ENCODE assay signal across 8 cellular contexts in the genomic region with DNA sequence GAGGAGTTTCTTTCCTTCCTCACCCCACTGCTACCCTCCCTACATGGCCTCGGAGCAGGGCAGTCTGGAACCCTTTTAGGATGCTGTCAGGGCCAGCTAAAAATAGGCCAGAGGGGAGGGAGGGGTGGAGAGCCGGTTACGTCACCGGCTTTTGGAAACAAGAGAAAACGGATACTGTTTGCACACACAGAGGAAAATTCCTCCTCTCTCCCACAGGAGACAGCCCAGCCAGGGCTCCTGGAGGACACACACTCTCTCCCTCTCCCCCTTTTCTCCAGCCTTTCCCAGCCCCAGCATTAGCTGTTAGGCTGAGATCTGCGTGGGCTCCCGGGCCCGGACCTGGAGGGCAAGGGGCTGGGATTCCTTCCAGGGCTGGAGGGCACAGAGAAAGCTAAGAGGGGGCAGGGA. TPM values are rescaled to one million over a fixed set of nuclear protein-coding genes. Genes with fewer than 3 reads are reported as not detected.
DNase-seq lines count a peak whose midpoint lies in the region; TF ChIP-seq lines count a peak whose summit lies in the region.

No MANE protein-coding gene starts in this region.

- CTCF ChIA-PET in A673 (lab: Charles Lee): interaction anchor here (0.9 kb wide), 1 partner anchor 9 kb away, joined by 5 read pairs; no protein-coding TSS in a partner anchor
- CTCF ChIA-PET in activated CD4-positive, alpha-beta memory T cell treated with anti-CD3 and anti-CD28 coated beads, Interleukin-2, amount 10 ng/mL, durations not matched to agents 7 days and 5 days (lab: Charles Lee): interaction anchor here (1.7 to 8.4 kb wide), 4 partner anchors 9 to 191 kb away, joined by 6 to 89 read pairs (median 8); no protein-coding TSS in a partner anchor

- no TSS peak for BruUV-seq in A673 (replicated peaks; lab: Mats Ljungman, UMichigan)

- no peak for TF ChIP-seq CTCF in A673 (conservative IDR thresholded peaks at IDR 0.05; ENCODE audit: low read depth, low read length)

- H3K4me1 Mint-ChIP-seq in activated CD4-positive, alpha-beta memory T cell treated with anti-CD3 and anti-CD28 coated beads, Interleukin-2, amount 10 ng/mL, durations not matched to agents 7 days and 5 days: peaks cover 45% of the 10 kb centered on the region

- POLR2A ChIA-PET in A673 (lab: Charles Lee; ENCODE audit: low non-redundant PET): no interaction called here
- POLR2A ChIA-PET in activated CD4-positive, alpha-beta memory T cell treated with anti-CD3 and anti-CD28 coated beads, Interleukin-2, amount 10 ng/mL, durations not matched to agents 7 days and 5 days (lab: Charles Lee): interaction anchor here (0.7 to 11.5 kb wide), 3 partner anchors 9 to 167 kb away, joined by 3 to 414 read pairs (median 4); a partner anchor contains a TSS

- H3K9me3 ChIP-seq in A673 (ENCODE audit: low read depth, low read length, poor library complexity, severe bottlenecking): no peaks in the 10 kb centered on the region

- peaks cover 42% of the 10 kb centered on the region for H3K4me1 ChIP-seq in A673 (ENCODE audit: insufficient read depth, low read length, poor library complexity, severe bottlenecking)

- H3K9me3 Mint-ChIP-seq in activated CD4-positive, alpha-beta memory T cell treated with anti-CD3 and anti-CD28 coated beads, Interleukin-2, amount 10 ng/mL, durations not matched to agents 7 days and 5 days: no peaks in the 10 kb centered on the region

- no peak overlapping the region for H3K4me3 ChIP-seq in A673 (ENCODE audit: low read depth, low read length, poor library complexity, severe bottlenecking)

- peak; percentile 62 for DNase-seq in A673 (ENCODE audit: low spot score)
- DNase-seq in NCI-H1694 treated with DMSO at 0.1 percent for 48 hours (lab: John Stamatoyannopoulos, UW): peak; percentile 28
- DNase-seq in dedifferentiated amniotic fluid mesenchymal stem cell (ENCODE audit: extremely low spot score): peak; percentile 89
- DNase-seq in medulla oblongata (ENCODE audit: extremely low spot score): peak; percentile 87
- peak; percentile 88 for DNase-seq in ureter (ENCODE audit: low spot score)
- DNase-seq in NK-92 treated with Interleukin-12 subunit alpha and Interleukin-12 subunit beta, amount 100 ng/mL, for 24 hours (lab: John Stamatoyannopoulos, UW): no peak
- DNase-seq in HUDEP-2 (lab: John Stamatoyannopoulos, UW; ENCODE audit: unreplicated experiment in 76 of 76): no peak
- no peak for DNase-seq in activated CD4-positive, alpha-beta memory T cell treated with anti-CD3 and anti-CD28 coated beads, Interleukin-2, amount 10 ng/mL, durations not matched to agents 7 days and 5 days

- intact Hi-C loops in A673 (cut with micrococcal nuclease; ENCODE audit: unreplicated experiment): no loop called here

- no peaks in the 10 kb centered on the region for H3K27me3 Mint-ChIP-seq in activated CD4-positive, alpha-beta memory T cell treated with anti-CD3 and anti-CD28 coated beads, Interleukin-2, amount 10 ng/mL, durations not matched to agents 7 days and 5 days

- no peak overlapping the region for H3K27ac Mint-ChIP-seq in activated CD4-positive, alpha-beta memory T cell treated with anti-CD3 and anti-CD28 coated beads, Interleukin-2, amount 10 ng/mL, durations not matched to agents 7 days and 5 days

- no peak overlapping the region for H3K4me3 Mint-ChIP-seq in activated CD4-positive, alpha-beta memory T cell treated with anti-CD3 and anti-CD28 coated beads, Interleukin-2, amount 10 ng/mL, durations not matched to agents 7 days and 5 days

- no peaks in the 10 kb centered on the region for H3K36me3 ChIP-seq in A673 (ENCODE audit: insufficient read depth, low read length, poor library complexity, severe bottlenecking)

- peaks cover 5% of the 10 kb centered on the region for H3K36me3 Mint-ChIP-seq in activated CD4-positive, alpha-beta memory T cell treated with anti-CD3 and anti-CD28 coated beads, Interleukin-2, amount 10 ng/mL, durations not matched to agents 7 days and 5 days (ENCODE audit: low read depth)

- H3K27me3 ChIP-seq in A673 (replicated peaks; ENCODE audit: insufficient read depth, low read depth, low read length, poor library complexity): no peaks in the 10 kb centered on the region

- H3K27ac ChIP-seq in A673 (ENCODE audit: low read depth, low read length, poor library complexity, severe bottlenecking): peak overlapping the region; percentile 51

RNA-seq across cellular contexts. Expression of a gene that starts 20.0 kb away (rescaled TPM):
- 18.4 and 23.1 TPM in 2 replicates for total RNA-seq in A673 (2021)
- 74.4 TPM for total RNA-seq in ureter
- total RNA-seq in activated CD4-positive, alpha-beta memory T cell treated with anti-CD3 and anti-CD28 coated beads, Interleukin-2, amount 10 ng/mL, durations not matched to agents 7 days and 5 days: 1 to 10 TPM; 3.3 to 3.7 TPM

RNA-seq across cellular contexts. Expression of a gene that starts 34.2 kb away (rescaled TPM):
- total RNA-seq in A673 (2021) (13.3 and 16.3 TPM in 2 replicates), ureter (15.0 TPM)
- total RNA-seq in activated CD4-positive, alpha-beta memory T cell treated with anti-CD3 and anti-CD28 coated beads, Interleukin-2, amount 10 ng/mL, durations not matched to agents 7 days and 5 days: 10 to 100 TPM; 19.9 to 22.7 TPM

Comparison
In these comparisons a context has a peak if more than half of its experiments do, and no peak if none do; other contexts are left out.
1. DNase-seq: peak in A673 (single experiment), NCI-H1694 treated with DMSO at 0.1 percent for 48 hours (single experiment), dedifferentiated amniotic fluid mesenchymal stem cell (single experiment), medulla oblongata (single experiment) and ureter (single experiment); none in NK-92 treated with Interleukin-12 subunit alpha and Interleukin-12 subunit beta, amount 100 ng/mL, for 24 hours (single experiment), HUDEP-2 (0 of 76) and activated CD4-positive, alpha-beta memory T cell treated with anti-CD3 and anti-CD28 coated beads, Interleukin-2, amount 10 ng/mL, durations not matched to agents 7 days and 5 days (single experiment).